Comparison of ENCODE assay signal across 8 cellular contexts in genomic region chrX:154804957-154805695, GRCh38. TPM values are rescaled to one million over a fixed set of nuclear protein-coding genes. Genes with fewer than 3 reads are reported as not detected.
DNase-seq lines count a peak whose midpoint lies in the region; ATAC-seq lines count a peak whose summit lies in the region.

Gene MPP1 (minus strand): TSS chrX:154805485. CDS start chrX:154805373, 112 bp downstream.

- H3K4me1 ChIP-seq in effector memory CD4-positive, alpha-beta T cell (ENCODE audit: control insufficient read depth, insufficient read depth, low read length, poor library complexity, severe bottlenecking) = peaks cover 2% of the 10 kb centered on the region

- H3K4me3 ChIP-seq in effector memory CD4-positive, alpha-beta T cell (ENCODE audit: insufficient read depth, low read depth, low read length, poor library complexity, severe bottlenecking) = peak within 1 kb of the TSS; percentile 67

- no peaks in the 10 kb centered on the region for H3K9me3 Mint-ChIP-seq in memory B cell

- H3K36me3 ChIP-seq in effector memory CD4-positive, alpha-beta T cell (ENCODE audit: control insufficient read depth, insufficient read depth, low read length) = no peaks in the 10 kb centered on the region

- H3K36me3 Mint-ChIP-seq in memory B cell = no peaks in the 10 kb centered on the region

- POLR2A ChIA-PET in activated CD8-positive, alpha-beta memory T cell treated with anti-CD3 and anti-CD28 coated beads for 36 hours (lab: Charles Lee) = no interaction called here

- H3K27me3 ChIP-seq in effector memory CD4-positive, alpha-beta T cell (replicated peaks; ENCODE audit: control insufficient read depth, insufficient read depth, low read length, poor library complexity, severe bottlenecking) = no peaks in the 10 kb centered on the region

- DNase-seq in AG08396 (ENCODE audit: low spot score) = peak; percentile 88
- peak; percentile 73 for DNase-seq in NCI-H748 (lab: John Stamatoyannopoulos, UW; ENCODE audit: unreplicated experiment)
- DNase-seq in effector memory CD4-positive, alpha-beta T cell = peak; percentile 59 to 62 (median 61)
- DNase-seq in memory B cell (ENCODE audit: low spot score in 2 of 2) = peak; percentile 65 to 71
- peak; percentile 27 for DNase-seq in stimulated activated CD8-positive, alpha-beta memory T cell treated with anti-CD3 and anti-CD28 coated beads, Interleukin-12 subunit alpha, Interleukin-12 subunit beta, amount 100 ng/mL, for 1 hour (ENCODE audit: low read depth)

- no peaks in the 10 kb centered on the region for H3K27me3 Mint-ChIP-seq in memory B cell

- H3K9me3 ChIP-seq in effector memory CD4-positive, alpha-beta T cell (ENCODE audit: control insufficient read depth, low read length) = no peaks in the 10 kb centered on the region

- ATAC-seq in GM18870 (IDR thresholded peaks at IDR 0.05; ENCODE audit: unreplicated experiment) (peak; percentile 64), HG03097 (IDR thresholded peaks at IDR 0.05; ENCODE audit: low FRiP score, unreplicated experiment) (peak; percentile 77), memory B cell (ENCODE audit: low read depth) (peak; percentile 99)

- peak within 1 kb of the TSS; percentile 86 for H3K4me3 Mint-ChIP-seq in memory B cell

- H3K4me1 Mint-ChIP-seq in memory B cell = peaks cover 10% of the 10 kb centered on the region

- peak within 1 kb of the TSS; percentile 57 for H3K27ac Mint-ChIP-seq in memory B cell

- peak within 1 kb of the TSS; percentile 32 for H3K27ac ChIP-seq in effector memory CD4-positive, alpha-beta T cell (ENCODE audit: insufficient read depth, low read length, poor library complexity, severe bottlenecking)

- CTCF ChIA-PET in activated CD8-positive, alpha-beta memory T cell treated with anti-CD3 and anti-CD28 coated beads for 36 hours (lab: Charles Lee) = no interaction called here

RNA-seq across cellular contexts. Expression of gene MPP1, which starts in this region (rescaled TPM):
- total RNA-seq in activated CD8-positive, alpha-beta memory T cell treated with anti-CD3 and anti-CD28 coated beads for 36 hours = 10 to 100 TPM; 15.1 to 15.5 TPM

Comparison
In these comparisons a context has a peak if more than half of its experiments do, and no peak if none do; other contexts are left out.
1. Peak in every context shown above with its lines: DNase-seq, ATAC-seq, H3K4me3 ChIP-seq and H3K27ac ChIP-seq.
2. DNase-seq: peak in every context shown above with its lines; median percentile 88 in AG08396; 73 in NCI-H748; 68 in memory B cell; 61 in effector memory CD4-positive, alpha-beta T cell; 27 in stimulated activated CD8-positive, alpha-beta memory T cell treated with anti-CD3 and anti-CD28 coated beads, Interleukin-12 subunit alpha, Interleukin-12 subunit beta, amount 100 ng/mL, for 1 hour.